Comparison of ENCODE assay signal across 25 cellular contexts in genomic region chr6:169719117-169719516, GRCh38. TPM values are rescaled to one million over a fixed set of nuclear protein-coding genes. Genes with fewer than 3 reads are reported as not detected.
A peak's percentile ranks its signal among the peaks of the same experiment; 100 is the strongest.
DNase-seq lines count a peak whose midpoint lies in the region; ATAC-seq and TF ChIP-seq lines count a peak whose summit lies in the region.
"Had no signal": no experiment of that assay in that cellular context is flagged by ENCODE, and none has a peak within 500 bp of the region (broad histone marks: within the 10 kb centered on the region; RNA-seq: fewer than 3 reads in every experiment).

No MANE protein-coding gene starts in this region.

- no peak overlapping the region for H3K27ac ChIP-seq in CD4-positive, alpha-beta T cell (ENCODE audit: low read depth, low read length)
- H3K27ac ChIP-seq in effector memory CD4-positive, alpha-beta T cell (ENCODE audit: insufficient read depth, low read length, poor library complexity, severe bottlenecking), result peak overlapping the region; percentile 29
- no peak overlapping the region for H3K27ac ChIP-seq in tibial nerve
- H3K27ac ChIP-seq in tibial artery, result no peak overlapping the region
- H3K27ac ChIP-seq: body of pancreas, C4-2B, esophagus muscularis mucosa, left lung, pancreas, testis had no signal

- H3K4me1 ChIP-seq in effector memory CD4-positive, alpha-beta T cell (ENCODE audit: control insufficient read depth, insufficient read depth, low read length, poor library complexity, severe bottlenecking), result peaks cover 11% of the 10 kb centered on the region
- H3K4me1 ChIP-seq in tibial nerve (peaks cover 4 to 31% (median 12%) of the 10 kb centered on the region in 4 donors), tibial artery (peaks cover 0 to 24% (median 12%) of the 10 kb centered on the region in 4 donors)

- POLR2A ChIA-PET in CD4-positive, alpha-beta T cell (lab: Charles Lee), result interaction anchor here (1.5 to 13.2 kb wide), 2 partner anchors 16 to 33 kb away, joined by 4 to 230 read pairs; partner anchors contain the start of genes C6orf120, DYNLT2, ERMARD and WDR27

- no peak for TF ChIP-seq CTCF in CD4-positive, alpha-beta T cell (IDR thresholded peaks at IDR 0.05)
- TF ChIP-seq CTCF in tibial nerve (IDR thresholded peaks at IDR 0.05) (no peak), tibial artery (IDR thresholded peaks at IDR 0.05) (no peak)

- no peak overlapping the region for H3K4me3 Mint-ChIP-seq in CD4-positive, alpha-beta T cell
- H3K4me3 Mint-ChIP-seq: natural killer cell treated with Interleukin-12 subunit alpha and Interleukin-12 subunit beta and Interleukin-15 and Interleukin-18, amount 100 ng/mL, for 72 hours; stimulated activated naive B cell treated with anti-CD40 and anti-IgM and Interleukin-4, amounts not matched to agents 10 μg/mL and 1 μg/mL and 100 μg/mL, for 72 hours had no signal

- DNase-seq in CD4-positive, alpha-beta T cell, result no peak
- DNase-seq in ELR (ENCODE audit: low read depth) (peak; percentile 28), left ventricle myocardium superior (no peak), tibial nerve (ENCODE audit: low spot score in 2 of 2) (no peak), tibial artery (no peak)
- no peak for DNase-seq in effector memory CD4-positive, alpha-beta T cell
- no peak for DNase-seq in effector CD4-positive, alpha-beta T cell
- DNase-seq: activated CD4-positive, alpha-beta T cell treated with anti-CD3 and anti-CD28 coated beads for 1 hour; activated naive CD4-positive, alpha-beta T cell treated with anti-CD3 and anti-CD28 coated beads, Interleukin-2, amount 50 U/mL, for 16 hours; body of pancreas; DMS 273 treated with DMSO at 0.1 percent for 48 hours; left lung; MG63; NCI-H1436; NCI-H510A; pancreas; right cardiac atrium; stimulated activated CD4-positive, alpha-beta T cell treated with anti-CD3 and anti-CD28 coated beads, Interleukin-4, amount 100 ng/mL, for 24 hours; stimulated activated naive B cell treated with anti-CD40 and anti-IgM and Interleukin-4, amounts not matched to agents 10 μg/mL and 1 μg/mL and 100 μg/mL, for 72 hours; T-helper 1 cell; testis had no signal

- no peak for TF ChIP-seq POLR2A in tibial nerve (IDR thresholded peaks at IDR 0.05)

- intact Hi-C loops in CD4-positive, alpha-beta T cell (cut with DNase I, micrococcal nuclease), result no loop called here
- intact Hi-C loops in left ventricle myocardium superior (cut with micrococcal nuclease), result no loop called here
- intact Hi-C loops in tibial artery (cut with DNase I; ENCODE audit: low total_unique reads), result no loop called here

- H3K36me3 Mint-ChIP-seq in CD4-positive, alpha-beta T cell (ENCODE audit: low read depth), result peaks cover 65% of the 10 kb centered on the region

- H3K4me3 ChIP-seq in effector memory CD4-positive, alpha-beta T cell (ENCODE audit: insufficient read depth, low read depth, low read length, poor library complexity, severe bottlenecking), result no peak overlapping the region
- H3K4me3 ChIP-seq in tibial nerve (no peak overlapping the region), tibial artery (no peak overlapping the region)
- H3K4me3 ChIP-seq: body of pancreas, esophagus muscularis mucosa, left lung, MG63, pancreas, testis had no signal

- no peaks in the 10 kb centered on the region for H3K9me3 Mint-ChIP-seq in CD4-positive, alpha-beta T cell
- H3K9me3 Mint-ChIP-seq: natural killer cell treated with Interleukin-12 subunit alpha and Interleukin-12 subunit beta and Interleukin-15 and Interleukin-18, amount 100 ng/mL, for 72 hours; stimulated activated naive B cell treated with anti-CD40 and anti-IgM and Interleukin-4, amounts not matched to agents 10 μg/mL and 1 μg/mL and 100 μg/mL, for 72 hours had no signal

- H3K27me3 Mint-ChIP-seq in CD4-positive, alpha-beta T cell, result no peaks in the 10 kb centered on the region
- H3K27me3 Mint-ChIP-seq: natural killer cell treated with Interleukin-12 subunit alpha and Interleukin-12 subunit beta and Interleukin-15 and Interleukin-18, amount 100 ng/mL, for 72 hours; stimulated activated naive B cell treated with anti-CD40 and anti-IgM and Interleukin-4, amounts not matched to agents 10 μg/mL and 1 μg/mL and 100 μg/mL, for 72 hours had no signal

- no peak for ATAC-seq in CD4-positive, alpha-beta T cell (ENCODE audit: poor library complexity)
- ATAC-seq in SK-N-SH treated with all-trans-retinoic acid at 6 μM for 48 hours (no peak), left ventricle myocardium superior (no peak)
- ATAC-seq: body of pancreas; left lung; natural killer cell treated with Interleukin-12 subunit alpha and Interleukin-12 subunit beta and Interleukin-15 and Interleukin-18, amount 100 ng/mL, for 72 hours; pancreas; right cardiac atrium; stimulated activated naive B cell treated with anti-CD40 and anti-IgM and Interleukin-4, amounts not matched to agents 10 μg/mL and 1 μg/mL and 100 μg/mL, for 72 hours had no signal

- H3K9me3 ChIP-seq in CD4-positive, alpha-beta T cell (ENCODE audit: control insufficient read depth, low read length), result no peaks in the 10 kb centered on the region
- H3K9me3 ChIP-seq in effector memory CD4-positive, alpha-beta T cell (ENCODE audit: control insufficient read depth, low read length), result no peaks in the 10 kb centered on the region
- H3K9me3 ChIP-seq in tibial nerve, result no peaks in the 10 kb centered on the region
- H3K9me3 ChIP-seq in tibial artery, result no peaks in the 10 kb centered on the region
- H3K9me3 ChIP-seq: body of pancreas, esophagus muscularis mucosa, left lung, MG63, pancreas, testis had no signal

- H3K27ac Mint-ChIP-seq in CD4-positive, alpha-beta T cell, result peak overlapping the region; percentile 94
- H3K27ac Mint-ChIP-seq: natural killer cell treated with Interleukin-12 subunit alpha and Interleukin-12 subunit beta and Interleukin-15 and Interleukin-18, amount 100 ng/mL, for 72 hours; stimulated activated naive B cell treated with anti-CD40 and anti-IgM and Interleukin-4, amounts not matched to agents 10 μg/mL and 1 μg/mL and 100 μg/mL, for 72 hours had no signal

- TF ChIP-seq EP300 in tibial nerve (IDR thresholded peaks at IDR 0.05), result no peak

- H3K36me3 ChIP-seq in effector memory CD4-positive, alpha-beta T cell (ENCODE audit: control insufficient read depth, insufficient read depth, low read length), result peaks cover 21% of the 10 kb centered on the region
- H3K36me3 ChIP-seq in tibial nerve (peaks cover 0 to 27% (median 14%) of the 10 kb centered on the region in 3 donors), tibial artery (peaks cover 18 to 33% (median 31%) of the 10 kb centered on the region in 3 donors)

- CTCF ChIA-PET in CD4-positive, alpha-beta T cell (lab: Charles Lee), result interaction anchor here (1.5 to 4.2 kb wide), 2 partner anchors 10 to 71 kb away, joined by 6 to 29 read pairs; no protein-coding TSS in a partner anchor

- 77 to 84% methylated on average over 4 of the region's 4 CpGs for WGBS in tibial nerve, 2 donors

- peaks cover 48% of the 10 kb centered on the region for H3K4me1 Mint-ChIP-seq in CD4-positive, alpha-beta T cell (ENCODE audit: low read depth)

- no peaks in the 10 kb centered on the region for H3K27me3 ChIP-seq in CD4-positive, alpha-beta T cell (ENCODE audit: control insufficient read depth, insufficient read depth, low read length)
- no peaks in the 10 kb centered on the region for H3K27me3 ChIP-seq in effector memory CD4-positive, alpha-beta T cell (replicated peaks; ENCODE audit: control insufficient read depth, insufficient read depth, low read length, poor library complexity, severe bottlenecking)
- H3K27me3 ChIP-seq in tibial nerve, result no peaks in the 10 kb centered on the region
- no peaks in the 10 kb centered on the region for H3K27me3 ChIP-seq in tibial artery
- H3K27me3 ChIP-seq: body of pancreas, esophagus muscularis mucosa, left lung, MG63, pancreas, testis had no signal

TF ChIP-seq in SK-N-SH treated with all-trans-retinoic acid at 6 μM for 48 hours, 23 proteins besides CTCF, POLR2A, EP300 and RAD21:
- TF ChIP-seq ISL1 (CRISPR knock-in tag; IDR thresholded peaks at IDR 0.05) (peak; percentile 78), POU6F1 (CRISPR knock-in tag; IDR thresholded peaks at IDR 0.05; ENCODE audit: borderline replicate concordance, low read depth) (no peak)

RNA-seq across cellular contexts. Expression of gene PHF10, which starts 5.2 kb away (rescaled TPM):
- 10 to 100 TPM; 93.9 to 97.8 TPM for total RNA-seq in CD4-positive, alpha-beta T cell
- total RNA-seq in left ventricle myocardium superior (62.9 TPM), tibial nerve (10 to 100 TPM; 48.3 to 54.5 (median 51.4) TPM)

RNA-seq across cellular contexts. Expression of gene C6orf120, which starts 17.2 kb away (rescaled TPM):
- 10 to 100 TPM; 19.7 to 21.3 TPM for total RNA-seq in CD4-positive, alpha-beta T cell
- total RNA-seq in left ventricle myocardium superior (13.6 TPM), tibial nerve (10 to 100 TPM; 42.0 to 47.5 (median 45.0) TPM)

RNA-seq across cellular contexts. Expression of gene WDR27, which starts 17.3 kb away (rescaled TPM):
- 10 to 100 TPM; 22.0 to 23.5 TPM for total RNA-seq in CD4-positive, alpha-beta T cell
- 8.6 TPM for total RNA-seq in left ventricle myocardium superior
- 10 to 100 TPM; 33.9 to 57.5 (median 52.5) TPM for total RNA-seq in tibial nerve

RNA-seq across cellular contexts. Expression of gene DYNLT2, which starts 32.3 kb away (rescaled TPM):
- total RNA-seq in CD4-positive, alpha-beta T cell, result 1 to 10 TPM; 4.1 to 4.3 TPM
- total RNA-seq in left ventricle myocardium superior (0.62 TPM), tibial nerve (1 to 10 TPM; 2.2 to 8.4 (median 5.4) TPM)

RNA-seq across cellular contexts. Expression of gene ERMARD, which starts 32.3 kb away (rescaled TPM):
- 10 to 100 TPM; 24.2 to 26.2 TPM for total RNA-seq in CD4-positive, alpha-beta T cell
- 9.4 TPM for total RNA-seq in left ventricle myocardium superior
- 10 to 100 TPM; 27.4 to 58.3 (median 41.6) TPM for total RNA-seq in tibial nerve
